Comparison of ENCODE assay signal across 8 cellular contexts in genomic region chr1:230176871-230177411, GRCh38.
DNase-seq lines count a peak whose midpoint lies in the region; ATAC-seq, FAIRE-seq and TF ChIP-seq lines count a peak whose summit lies in the region.

No MANE protein-coding gene starts in this region.

- SMC1A ChIA-PET in GM12878 (lab: Charles Lee; ENCODE audit: uncharacterized antibody, unreplicated experiment) = interaction anchor here (0.8 to 1.0 kb wide), 3 partner anchors 28 to 44 kb away, joined by 3 to 4 read pairs (median 3); no protein-coding TSS in a partner anchor

- no peak overlapping the region for H3K9ac ChIP-seq in GM12878 (ENCODE audit: control insufficient read depth, insufficient read depth, low read length)

- ATAC-seq in GM12878 (no peak), right lobe of liver (peak; percentile 31 to 55 (median 42)), thoracic aorta (ENCODE audit: insufficient number of reproducible peaks, low FRiP score, low read depth) (no peak), HG03565 (IDR thresholded peaks at IDR 0.05; ENCODE audit: unreplicated experiment) (no peak), HG03139 (IDR thresholded peaks at IDR 0.05; ENCODE audit: unreplicated experiment) (no peak)

- no peaks in the 10 kb centered on the region for H3K9me3 ChIP-seq in GM12878 (replicated peaks; ENCODE audit: control insufficient read depth, insufficient read depth, low read length)
- no peaks in the 10 kb centered on the region for H3K9me3 ChIP-seq in right lobe of liver
- H3K9me3 ChIP-seq in thoracic aorta = no peaks in the 10 kb centered on the region

- H3K4me1 ChIP-seq in GM12878 (ENCODE audit: control insufficient read depth, insufficient read depth, low read length) (no peaks in the 10 kb centered on the region), right lobe of liver (peaks cover 0 to 4% (median 0%) of the 10 kb centered on the region in 4 donors), thoracic aorta (ENCODE audit: control insufficient read depth in 1 of 2, low read depth in 2 of 2) (peaks cover 24 to 54% of the 10 kb centered on the region in 2 donors)

- POLR2A ChIA-PET in GM12878 (lab: Charles Lee) = no interaction called here

- H3K36me3 ChIP-seq in GM12878 (ENCODE audit: control insufficient read depth in 2 of 2, insufficient read depth in 2 of 2, low read length in 1 of 2) (0 out of 4 replicates have a peak, but pooled peaks cover 0 to 5% of the 10 kb centered on the region in 2 experiments), right lobe of liver (no peaks in the 10 kb centered on the region), thoracic aorta (no peaks in the 10 kb centered on the region)

- no peaks in the 10 kb centered on the region for H3K27me3 ChIP-seq in GM12878 (replicated peaks in 1 of 2; ENCODE audit: control insufficient read depth in 2 of 2, insufficient read depth in 2 of 2, low read length in 1 of 2)
- no peaks in the 10 kb centered on the region for H3K27me3 ChIP-seq in right lobe of liver
- H3K27me3 ChIP-seq in thoracic aorta (replicated peaks; ENCODE audit: insufficient read depth) = no peaks in the 10 kb centered on the region

- no peak for TF ChIP-seq EP300 in GM12878 (IDR thresholded peaks at IDR 0.05; ENCODE audit: borderline replicate concordance in 1 of 2, control insufficient read depth in 1 of 2, low read depth in 2 of 2, low read length in 2 of 2)

- WGBS in GM12878 (ENCODE audit: insufficient coverage, insufficient replicate concordance, low lambda C conversion rate, missing lambda C conversion rate) = 80% methylated on average over 16 of the region's 17 CpGs
- WGBS in right lobe of liver (ENCODE audit: insufficient coverage, low coverage, low lambda C conversion rate, missing lambda C conversion rate) = 67% methylated on average over 14 of the region's 17 CpGs

- RAD21 ChIA-PET in GM12878 (lab: Charles Lee; ENCODE audit: unreplicated experiment) = no interaction called here

- no peak for TF ChIP-seq RAD21 in GM12878 (IDR thresholded peaks at IDR 0.05; ENCODE audit: insufficient read depth, low read depth, low read length)

- BruUV-seq in GM12878 (replicated peaks; lab: Mats Ljungman, UMichigan) = no TSS peak

- TF ChIP-seq CTCF in GM12878 (IDR thresholded peaks at IDR 0.05 in 2 of 3, conservative IDR thresholded peaks at IDR 0.05 in 1 of 3; ENCODE audit: control insufficient read depth in 2 of 3, extremely low read depth in 1 of 3, insufficient read depth in 1 of 3, low read depth in 3 of 3, low read length in 3 of 3) (no peak), right lobe of liver (IDR thresholded peaks at IDR 0.05) (peak in 1 of 4 donors; percentile 9), thoracic aorta (IDR thresholded peaks at IDR 0.05) (no peak)

- H3K79me2 ChIP-seq in GM12878 (ENCODE audit: control insufficient read depth, insufficient read depth, low read length) = peaks cover 2% of the 10 kb centered on the region; the same call in 1 of the 2 replicates

- FAIRE-seq in GM12878 (lab: Jason Lieb, UNC) = no peak
- FAIRE-seq in H54 (lab: Jason Lieb, UNC) = no peak

- CTCF ChIA-PET in GM12878 (lab: Yijun Ruan, JAX) = interaction anchor here (1.0 to 2.9 kb wide), 4 partner anchors 9 to 28 kb away, joined by 3 to 8 read pairs (median 5); no protein-coding TSS in a partner anchor

- no peak overlapping the region for H2AFZ ChIP-seq in GM12878 (ENCODE audit: control insufficient read depth, low read depth, low read length)

- DNase-seq in activated CD8-positive, alpha-beta memory T cell treated with anti-CD3 and anti-CD28 coated beads for 24 hours = peak; percentile 59
- no peak for DNase-seq in activated CD8-positive, alpha-beta memory T cell treated with anti-CD3 and anti-CD28 coated beads, Interleukin-2, amount 50 U/mL, for 4 hours
- DNase-seq in GM12878 (ENCODE audit: low read depth, low spot score) (no peak), right lobe of liver (peak in 1 of 3 donors; percentile 45), thoracic aorta (ENCODE audit: low spot score) (no peak), H54 (ENCODE audit: insufficient read length, low spot score) (no peak)

- no peak overlapping the region for H3K27ac ChIP-seq in GM12878 (ENCODE audit: control insufficient read depth, insufficient read depth)
- no peak overlapping the region for H3K27ac ChIP-seq in right lobe of liver
- peak overlapping the region; percentile 19 to 36 for H3K27ac ChIP-seq in thoracic aorta

- no peak overlapping the region; the same call in 1 of the 2 replicates for H3K4me2 ChIP-seq in GM12878 (ENCODE audit: control insufficient read depth, insufficient read depth)

- no peak for TF ChIP-seq POLR2A in GM12878 (IDR thresholded peaks at IDR 0.05; ENCODE audit: low read depth, low read length)
- TF ChIP-seq POLR2A in right lobe of liver (IDR thresholded peaks at IDR 0.05) = no peak
- TF ChIP-seq POLR2A in H54 (IDR thresholded peaks at IDR 0.05; ENCODE audit: low read depth, low read length) = no peak

- in situ Hi-C loops in GM12878 (cut with MboI) = no loop called here

- H3K4me3 ChIP-seq in GM12878 (no peak overlapping the region), right lobe of liver (no peak overlapping the region), thoracic aorta (peak overlapping the region; percentile 64)

- intact Hi-C loops in GM12878 (cut with micrococcal nuclease; ENCODE audit: unreplicated experiment) (no loop called here), right lobe of liver (cut with DNase I) (no loop called here)

- H4K20me1 ChIP-seq in GM12878 (ENCODE audit: control insufficient read depth, insufficient read depth) = no peaks in the 10 kb centered on the region

TF ChIP-seq in GM12878, 131 proteins besides CTCF, POLR2A, EP300 and RAD21:
- no peak for TF ChIP-seq KLF5 (IDR thresholded peaks at IDR 0.05; ENCODE audit: partially characterized antibody)
- TF ChIP-seq BCL3 (IDR thresholded peaks at IDR 0.05; ENCODE audit: borderline replicate concordance, insufficient read depth, low read depth, low read length, poor library complexity, severe bottlenecking) = peak; percentile 23

Comparison
In these comparisons a context has a peak if more than half of its experiments do, and no peak if none do; other contexts are left out.
1. ATAC-seq: peak in right lobe of liver (4 of 4); none in GM12878 (single experiment), thoracic aorta (single experiment), HG03565 (single experiment) and HG03139 (single experiment).
2. H3K27ac ChIP-seq: peak in thoracic aorta (2 of 2); none in GM12878 (single experiment) and right lobe of liver (0 of 3).